2 cellular contexts compared by ENCODE assay signal in genomic region chr4:104490770-104491395, GRCh38.
A peak's percentile ranks its signal among the peaks of the same experiment; 100 is the strongest.
TF ChIP-seq lines count a peak whose summit lies in the region.

No MANE protein-coding gene starts in this region.

TF ChIP-seq in HCT116, 20 proteins besides CTCF, POLR2A, EP300 and RAD21:
- TF ChIP-seq EGR1 (IDR thresholded peaks at IDR 0.05; ENCODE audit: low read depth): peak; percentile 73; the same call in 1 of the 2 replicates
- TF ChIP-seq YY1 (IDR thresholded peaks at IDR 0.05; ENCODE audit: extremely low read depth, insufficient replicate concordance, low read depth, low read length): no peak

TF ChIP-seq in SK-N-SH, 30 proteins besides CTCF, POLR2A, EP300 and RAD21:
- TF ChIP-seq TAF1 (IDR thresholded peaks at IDR 0.05; ENCODE audit: borderline replicate concordance, low read depth, low read length) (no peak), YY1 (IDR thresholded peaks at IDR 0.05; ENCODE audit: low read depth) (no peak), RCOR1 (IDR thresholded peaks at IDR 0.05; ENCODE audit: low read length) (no peak), IRF3 (IDR thresholded peaks at IDR 0.05; ENCODE audit: low read depth, low read length) (no peak), TCF12 (IDR thresholded peaks at IDR 0.05) (no peak), ZBTB33 (IDR thresholded peaks at IDR 0.05; ENCODE audit: borderline replicate concordance, low read depth) (no peak), SIN3A (IDR thresholded peaks at IDR 0.05; ENCODE audit: borderline replicate concordance, low read depth, low read length) (no peak), NFIC (IDR thresholded peaks at IDR 0.05; ENCODE audit: borderline replicate concordance) (0 out of 2 replicates have a peak, but pooled peaks have one; percentile 45), FOXM1 (IDR thresholded peaks at IDR 0.05; ENCODE audit: low read depth) (no peak), GABPA (IDR thresholded peaks at IDR 0.05; ENCODE audit: low read depth) (no peak), SMC3 (IDR thresholded peaks at IDR 0.05; ENCODE audit: low read depth, low read length) (no peak), EZH2phosphoT487 (IDR thresholded peaks at IDR 0.05; ENCODE audit: borderline replicate concordance, low read depth) (no peak), GATA2 (CRISPR knock-in tag; IDR thresholded peaks at IDR 0.05) (peak; percentile 55; the same call in 1 of the 2 replicates), TEAD4 (IDR thresholded peaks at IDR 0.05; ENCODE audit: borderline replicate concordance, insufficient read depth) (no peak)
- TF ChIP-seq, protein P1, sequence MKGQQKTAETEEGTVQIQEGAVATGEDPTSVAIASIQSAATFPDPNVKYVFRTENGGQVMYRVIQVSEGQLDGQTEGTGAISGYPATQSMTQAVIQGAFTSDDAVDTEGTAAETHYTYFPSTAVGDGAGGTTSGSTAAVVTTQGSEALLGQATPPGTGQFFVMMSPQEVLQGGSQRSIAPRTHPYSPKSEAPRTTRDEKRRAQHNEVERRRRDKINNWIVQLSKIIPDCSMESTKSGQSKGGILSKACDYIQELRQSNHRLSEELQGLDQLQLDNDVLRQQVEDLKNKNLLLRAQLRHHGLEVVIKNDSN (IDR thresholded peaks at IDR 0.05; ENCODE audit: borderline replicate concordance, low read depth): no peak
- TF ChIP-seq, protein P2, sequence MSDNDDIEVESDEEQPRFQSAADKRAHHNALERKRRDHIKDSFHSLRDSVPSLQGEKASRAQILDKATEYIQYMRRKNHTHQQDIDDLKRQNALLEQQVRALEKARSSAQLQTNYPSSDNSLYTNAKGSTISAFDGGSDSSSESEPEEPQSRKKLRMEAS (IDR thresholded peaks at IDR 0.05; ENCODE audit: low read depth): no peak
- TF ChIP-seq, protein P3, sequence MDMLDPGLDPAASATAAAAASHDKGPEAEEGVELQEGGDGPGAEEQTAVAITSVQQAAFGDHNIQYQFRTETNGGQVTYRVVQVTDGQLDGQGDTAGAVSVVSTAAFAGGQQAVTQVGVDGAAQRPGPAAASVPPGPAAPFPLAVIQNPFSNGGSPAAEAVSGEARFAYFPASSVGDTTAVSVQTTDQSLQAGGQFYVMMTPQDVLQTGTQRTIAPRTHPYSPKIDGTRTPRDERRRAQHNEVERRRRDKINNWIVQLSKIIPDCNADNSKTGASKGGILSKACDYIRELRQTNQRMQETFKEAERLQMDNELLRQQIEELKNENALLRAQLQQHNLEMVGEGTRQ (IDR thresholded peaks at IDR 0.05; ENCODE audit: borderline replicate concordance, low read depth, low read length): no peak
- TF ChIP-seq, protein P4, sequence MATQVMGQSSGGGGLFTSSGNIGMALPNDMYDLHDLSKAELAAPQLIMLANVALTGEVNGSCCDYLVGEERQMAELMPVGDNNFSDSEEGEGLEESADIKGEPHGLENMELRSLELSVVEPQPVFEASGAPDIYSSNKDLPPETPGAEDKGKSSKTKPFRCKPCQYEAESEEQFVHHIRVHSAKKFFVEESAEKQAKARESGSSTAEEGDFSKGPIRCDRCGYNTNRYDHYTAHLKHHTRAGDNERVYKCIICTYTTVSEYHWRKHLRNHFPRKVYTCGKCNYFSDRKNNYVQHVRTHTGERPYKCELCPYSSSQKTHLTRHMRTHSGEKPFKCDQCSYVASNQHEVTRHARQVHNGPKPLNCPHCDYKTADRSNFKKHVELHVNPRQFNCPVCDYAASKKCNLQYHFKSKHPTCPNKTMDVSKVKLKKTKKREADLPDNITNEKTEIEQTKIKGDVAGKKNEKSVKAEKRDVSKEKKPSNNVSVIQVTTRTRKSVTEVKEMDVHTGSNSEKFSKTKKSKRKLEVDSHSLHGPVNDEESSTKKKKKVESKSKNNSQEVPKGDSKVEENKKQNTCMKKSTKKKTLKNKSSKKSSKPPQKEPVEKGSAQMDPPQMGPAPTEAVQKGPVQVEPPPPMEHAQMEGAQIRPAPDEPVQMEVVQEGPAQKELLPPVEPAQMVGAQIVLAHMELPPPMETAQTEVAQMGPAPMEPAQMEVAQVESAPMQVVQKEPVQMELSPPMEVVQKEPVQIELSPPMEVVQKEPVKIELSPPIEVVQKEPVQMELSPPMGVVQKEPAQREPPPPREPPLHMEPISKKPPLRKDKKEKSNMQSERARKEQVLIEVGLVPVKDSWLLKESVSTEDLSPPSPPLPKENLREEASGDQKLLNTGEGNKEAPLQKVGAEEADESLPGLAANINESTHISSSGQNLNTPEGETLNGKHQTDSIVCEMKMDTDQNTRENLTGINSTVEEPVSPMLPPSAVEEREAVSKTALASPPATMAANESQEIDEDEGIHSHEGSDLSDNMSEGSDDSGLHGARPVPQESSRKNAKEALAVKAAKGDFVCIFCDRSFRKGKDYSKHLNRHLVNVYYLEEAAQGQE (IDR thresholded peaks at IDR 0.05; ENCODE audit: low read depth, low read length): no peak
